ENCODE assay signal across 18 cellular contexts in the genomic region with DNA sequence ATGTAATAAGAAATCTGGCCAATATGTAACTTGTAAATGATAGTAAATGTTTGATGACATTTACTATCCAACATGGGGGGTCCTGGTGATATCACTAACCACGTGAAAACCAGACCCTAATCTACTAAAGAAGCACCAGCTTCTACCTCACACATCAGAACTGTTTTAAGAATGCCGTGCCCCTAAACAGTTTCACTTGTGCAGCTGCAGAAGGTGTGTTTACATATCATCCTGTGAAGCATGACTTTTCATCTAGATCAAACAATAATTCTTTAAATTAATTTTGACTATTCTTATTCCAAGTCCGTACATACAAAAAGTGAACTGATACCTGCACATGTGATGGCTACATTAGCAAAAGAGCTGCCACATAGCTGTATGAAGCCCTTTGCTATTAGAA.
DNase-seq lines count a peak whose midpoint lies in the region; ATAC-seq and TF ChIP-seq lines count a peak whose summit lies in the region.
"Had no signal": no experiment of that assay in that cellular context is flagged by ENCODE, and none has a peak within 500 bp of the region (broad histone marks: within the 10 kb centered on the region; RNA-seq: fewer than 3 reads in every experiment).

No MANE protein-coding gene starts in this region.

- DNase-seq in DMS53 treated with DMSO at 0.1 percent for 48 hours (lab: John Stamatoyannopoulos, UW; ENCODE audit: unreplicated experiment) (peak; percentile 74), Right ventricle myocardium superior (no peak), Right ventricle myocardium inferior (ENCODE audit: missing footprints) (no peak), endothelial cell (ENCODE audit: low spot score) (no peak)
- no peak for DNase-seq in effector memory CD8-positive, alpha-beta T cell
- DNase-seq: activated CD4-positive, alpha-beta T cell treated with anti-CD3 and anti-CD28 coated beads, Interleukin-2, amount 50 U/mL, for 1 hour; anterior cingulate cortex; glutamatergic neuron; HCEC 1CT; Kasumi-1; NCI-H146; occipital lobe; stimulated activated naive CD8-positive, alpha-beta T cell treated with anti-CD3 and anti-CD28 coated beads, Interleukin-15, amount 100 ng/mL, for 72 hours; T-helper 9 cell had no signal

- H3K27ac Mint-ChIP-seq in effector memory CD8-positive, alpha-beta T cell, result no peak overlapping the region
- H3K27ac Mint-ChIP-seq in endothelial cell (ENCODE audit: unreplicated experiment), result no peak overlapping the region
- H3K27ac Mint-ChIP-seq: activated T-helper 2 cell treated with anti-CD3 and anti-CD28 coated beads, Interferon-gamma antibody, Interleukin-2, Interleukin-4, amounts not matched to agents 10 μg/mL and 5 μg/mL and 100 μg/mL, durations not matched to agents 14 hours and 24 hours and 36 hours; stimulated activated naive CD8-positive, alpha-beta T cell treated with anti-CD3 and anti-CD28 coated beads, Interleukin-15, amount 100 ng/mL, for 72 hours had no signal

- no peak for TF ChIP-seq CTCF in endothelial cell (IDR thresholded peaks at IDR 0.05; ENCODE audit: unreplicated experiment)

- ATAC-seq in GM19397 (IDR thresholded peaks at IDR 0.05; ENCODE audit: unreplicated experiment) (peak; percentile 52), HG02623 (IDR thresholded peaks at IDR 0.05; ENCODE audit: unreplicated experiment) (peak; percentile 39), HG03354 (IDR thresholded peaks at IDR 0.05; ENCODE audit: poor library complexity, severe bottlenecking, unreplicated experiment) (peak; percentile 74), Right ventricle myocardium superior (ENCODE audit: poor library complexity) (no peak), Right ventricle myocardium inferior (no peak)
- ATAC-seq in effector memory CD8-positive, alpha-beta T cell (replicated peaks), result no peak
- ATAC-seq: stimulated activated naive CD8-positive, alpha-beta T cell treated with anti-CD3 and anti-CD28 coated beads, Interleukin-15, amount 100 ng/mL, for 72 hours had no signal

- no peak overlapping the region for H3K4me3 Mint-ChIP-seq in effector memory CD8-positive, alpha-beta T cell
- H3K4me3 Mint-ChIP-seq in endothelial cell (ENCODE audit: unreplicated experiment), result no peak overlapping the region
- H3K4me3 Mint-ChIP-seq: stimulated activated naive CD8-positive, alpha-beta T cell treated with anti-CD3 and anti-CD28 coated beads, Interleukin-15, amount 100 ng/mL, for 72 hours had no signal

- H3K4me1 Mint-ChIP-seq in effector memory CD8-positive, alpha-beta T cell (ENCODE audit: low read depth in 2 of 2), result peaks cover 0 to 3% of the 10 kb centered on the region in 2 donors
- H3K4me1 Mint-ChIP-seq in endothelial cell (ENCODE audit: unreplicated experiment), result peaks cover 46% of the 10 kb centered on the region
- H3K4me1 Mint-ChIP-seq: stimulated activated naive CD8-positive, alpha-beta T cell treated with anti-CD3 and anti-CD28 coated beads, Interleukin-15, amount 100 ng/mL, for 72 hours had no signal

- no peaks in the 10 kb centered on the region for H3K9me3 Mint-ChIP-seq in effector memory CD8-positive, alpha-beta T cell
- H3K9me3 Mint-ChIP-seq in endothelial cell (ENCODE audit: unreplicated experiment), result no peaks in the 10 kb centered on the region
- H3K9me3 Mint-ChIP-seq: activated T-helper 2 cell treated with anti-CD3 and anti-CD28 coated beads, Interferon-gamma antibody, Interleukin-2, Interleukin-4, amounts not matched to agents 10 μg/mL and 5 μg/mL and 100 μg/mL, durations not matched to agents 14 hours and 24 hours and 36 hours; stimulated activated naive CD8-positive, alpha-beta T cell treated with anti-CD3 and anti-CD28 coated beads, Interleukin-15, amount 100 ng/mL, for 72 hours had no signal

- intact Hi-C loops in Right ventricle myocardium superior (cut with DNase I) (no loop called here), Right ventricle myocardium inferior (cut with DNase I) (no loop called here)

- H3K27me3 Mint-ChIP-seq in effector memory CD8-positive, alpha-beta T cell, result peaks cover 0 to 19% of the 10 kb centered on the region in 2 donors
- peaks cover 3% of the 10 kb centered on the region for H3K27me3 Mint-ChIP-seq in endothelial cell (ENCODE audit: unreplicated experiment)

- H3K36me3 Mint-ChIP-seq in effector memory CD8-positive, alpha-beta T cell (ENCODE audit: insufficient read depth), result no peaks in the 10 kb centered on the region
- H3K36me3 Mint-ChIP-seq in endothelial cell (ENCODE audit: low read depth, unreplicated experiment), result peaks cover 18% of the 10 kb centered on the region

Comparison
In these comparisons a context has a peak if more than half of its experiments do, and no peak if none do; other contexts are left out.
1. ATAC-seq: peak in GM19397 (single experiment), HG02623 (single experiment) and HG03354 (single experiment); none in Right ventricle myocardium superior (single experiment), effector memory CD8-positive, alpha-beta T cell (single experiment) and Right ventricle myocardium inferior (single experiment).